In the genomic region with DNA sequence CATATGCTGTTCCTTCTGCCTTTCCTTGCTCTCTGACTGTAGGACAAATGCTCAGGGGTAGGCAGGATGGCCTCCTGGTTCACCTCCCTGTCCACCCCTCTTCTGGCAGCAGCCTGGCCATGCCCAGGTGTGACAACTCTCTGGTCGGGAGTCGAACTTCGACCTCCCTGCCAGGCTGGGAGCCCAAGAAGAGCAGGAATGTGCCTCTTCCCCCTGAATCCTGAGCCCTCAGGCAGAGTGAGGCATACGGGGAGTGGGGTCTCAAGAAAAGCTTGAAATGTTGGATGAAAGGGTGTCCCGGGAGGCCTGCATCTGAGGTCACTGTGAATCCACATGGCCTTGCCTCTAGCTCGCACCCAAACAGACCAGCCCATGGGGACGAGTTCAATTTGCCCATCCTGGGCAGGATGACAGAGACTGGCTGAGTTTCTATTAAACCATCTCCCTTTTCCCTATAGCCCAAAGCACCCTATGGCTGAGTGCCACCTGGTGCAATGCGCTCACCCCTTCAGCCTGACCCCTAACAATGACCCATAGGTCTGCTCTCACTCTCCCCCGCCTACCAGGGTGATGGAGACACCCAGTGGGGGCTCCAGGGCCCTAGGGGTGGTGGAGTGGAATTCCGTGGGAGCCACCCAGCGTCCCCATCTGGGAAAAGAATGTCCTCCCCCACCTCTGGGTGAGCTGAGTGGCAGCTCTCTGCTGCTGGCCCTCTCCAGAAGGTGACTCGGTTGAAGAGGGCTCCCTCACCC, we compare ENCODE assay signal across 12 cellular contexts. TPM values are rescaled to one million over a fixed set of nuclear protein-coding genes. Genes with fewer than 3 reads are reported as not detected.
"Had no signal": no experiment of that assay in that cellular context is flagged by ENCODE, and none has a peak within 500 bp of the region (broad histone marks: within the 10 kb centered on the region; RNA-seq: fewer than 3 reads in every experiment).

No MANE protein-coding gene starts in this region.

- H3K9me3 ChIP-seq: adrenal gland, thyroid gland had no signal

- H3K4me3 ChIP-seq: adrenal gland, thyroid gland had no signal

- H3K36me3 ChIP-seq: adrenal gland, thyroid gland had no signal

- H3K36me3 Mint-ChIP-seq: immature natural killer cell had no signal

- DNase-seq: activated CD4-positive, alpha-beta T cell treated with anti-CD3 and anti-CD28 coated beads, Interleukin-2, amount 50 U/mL, for 4 hours; activated T-cell treated with anti-CD3 and anti-CD28 coated beads, Interleukin-2, amount 50 U/mL, for 1 hour; central memory CD4-positive, alpha-beta T cell; effector memory CD8-positive, alpha-beta T cell; erythroblast; immature natural killer cell; small intestine had no signal

- H3K27ac Mint-ChIP-seq: immature natural killer cell; nephron; T-helper 2 cell treated with Interferon-gamma antibody and Interleukin-4, amounts not matched to agents 5 μg/mL and 100 μg/mL, for 36 hours had no signal

- H3K4me3 Mint-ChIP-seq: effector memory CD8-positive, alpha-beta T cell; immature natural killer cell; nephron; T-helper 2 cell treated with Interferon-gamma antibody and Interleukin-4, amounts not matched to agents 5 μg/mL and 100 μg/mL, for 36 hours had no signal

- H3K4me1 ChIP-seq: adrenal gland, thyroid gland had no signal

- H3K27me3 ChIP-seq: thyroid gland had no signal

- H3K4me1 Mint-ChIP-seq: immature natural killer cell, nephron had no signal

- H3K9me3 Mint-ChIP-seq: nephron; T-helper 2 cell treated with Interferon-gamma antibody and Interleukin-4, amounts not matched to agents 5 μg/mL and 100 μg/mL, for 36 hours had no signal

- H3K27ac ChIP-seq: adrenal gland, thyroid gland had no signal

RNA-seq across cellular contexts. Expression of a gene that starts 52.9 kb away (rescaled TPM):
- total RNA-seq: glomerular endothelial cell had no signal
- polyA plus RNA-seq: immature natural killer cell had no signal
